In the genomic region with DNA sequence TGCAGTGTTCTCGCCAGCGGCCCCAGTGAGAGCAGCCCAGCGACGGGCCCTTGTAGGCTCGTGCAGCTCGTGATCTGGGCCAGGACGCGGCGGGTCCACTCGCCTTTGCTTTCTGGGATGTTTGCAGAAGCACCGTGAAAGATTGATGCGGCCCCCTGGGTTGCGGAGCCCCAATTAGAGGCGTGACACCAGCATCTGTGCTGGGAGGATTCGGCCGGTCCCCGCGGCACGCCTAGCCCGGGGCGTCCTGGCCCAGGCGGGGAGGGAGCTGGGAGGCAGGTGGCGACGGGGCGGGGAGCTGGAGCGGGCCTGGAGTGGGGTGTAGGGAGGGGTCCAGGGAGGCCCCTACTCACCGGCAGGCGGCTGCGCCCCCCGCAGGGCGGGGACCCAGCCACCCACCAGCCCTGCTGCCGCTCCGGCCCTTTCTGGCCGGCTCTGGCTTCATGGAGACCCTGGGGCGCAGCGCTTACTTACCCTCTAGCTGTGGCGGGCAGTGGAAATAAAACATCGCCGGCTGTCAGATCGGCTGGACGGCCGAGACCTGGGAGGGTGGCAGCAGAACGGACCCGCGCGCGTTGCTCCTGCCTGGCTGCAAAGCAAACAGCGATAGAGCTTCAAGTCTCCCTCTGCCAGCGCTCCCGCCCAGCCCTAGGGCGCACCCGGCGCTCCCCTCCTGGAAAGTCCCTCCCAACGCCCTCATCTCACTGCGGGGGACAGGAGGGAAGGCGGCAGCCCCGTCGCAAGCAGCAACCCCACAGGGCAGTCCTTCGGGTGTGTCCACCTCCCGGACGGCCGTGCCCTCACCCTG, we compare ENCODE assay signal across 16 cellular contexts. TPM values are rescaled to one million over a fixed set of nuclear protein-coding genes. Genes with fewer than 3 reads are reported as not detected.
DNase-seq lines count a peak whose midpoint lies in the region; ATAC-seq, FAIRE-seq and TF ChIP-seq lines count a peak whose summit lies in the region.
"Had no signal": no experiment of that assay in that cellular context is flagged by ENCODE, and none has a peak within 500 bp of the region (broad histone marks: within the 10 kb centered on the region; RNA-seq: fewer than 3 reads in every experiment).

No MANE protein-coding gene starts in this region.

- no peak overlapping the region for H2BK120ac ChIP-seq in neuronal stem cell (ENCODE audit: low read depth, low read length)

- CTCF ChIA-PET in endothelial cell of umbilical vein (lab: Charles Lee): interaction anchor here (1.3 kb wide), 1 partner anchor 13 kb away, joined by 12 read pairs; no protein-coding TSS in a partner anchor

- H2BK12ac ChIP-seq in neuronal stem cell (ENCODE audit: low read length): no peak overlapping the region

- no peak overlapping the region for H3K4me3 ChIP-seq in endothelial cell of umbilical vein (replicated peaks in 1 of 3; ENCODE audit: insufficient read depth in 1 of 3, low read depth in 1 of 3, low read length in 3 of 3)
- peak overlapping the region in 1 of 2 donors; percentile 39 for H3K4me3 ChIP-seq in neuronal stem cell (ENCODE audit: low read length in 2 of 2)

- no peak overlapping the region for H4K8ac ChIP-seq in neuronal stem cell (ENCODE audit: low read depth, low read length)

- H3K27ac ChIP-seq in endothelial cell of umbilical vein (ENCODE audit: insufficient read depth, low read depth, low read length) (no peak overlapping the region), neuronal stem cell (replicated peaks; ENCODE audit: low read length) (no peak overlapping the region)

- no peaks in the 10 kb centered on the region for H3K36me3 ChIP-seq in endothelial cell of umbilical vein (ENCODE audit: control insufficient read depth in 2 of 2, extremely low read depth in 1 of 2, insufficient read depth in 2 of 2, low read length in 2 of 2)
- H3K36me3 ChIP-seq in neuronal stem cell (replicated peaks in 1 of 2; ENCODE audit: control insufficient read depth in 2 of 2, insufficient read depth in 2 of 2, low read length in 2 of 2): no peaks in the 10 kb centered on the region

- H4K91ac ChIP-seq in neuronal stem cell (ENCODE audit: low read depth, low read length, poor library complexity): no peak overlapping the region

- H3K9me1 ChIP-seq in endothelial cell of umbilical vein (replicated peaks; ENCODE audit: control insufficient read depth, extremely low read depth, insufficient read depth, low read length): no peaks in the 10 kb centered on the region

- FAIRE-seq in endothelial cell of umbilical vein (lab: Jason Lieb, UNC): no peak

- H2BK5ac ChIP-seq in neuronal stem cell (ENCODE audit: low read length): no peak overlapping the region

- no peaks in the 10 kb centered on the region for H4K20me1 ChIP-seq in endothelial cell of umbilical vein (replicated peaks; ENCODE audit: control insufficient read depth, extremely low read depth, insufficient read depth, low read length)

- ATAC-seq in GM18868 (IDR thresholded peaks at IDR 0.05; ENCODE audit: unreplicated experiment): no peak
- ATAC-seq in HG02623 (IDR thresholded peaks at IDR 0.05; ENCODE audit: unreplicated experiment): no peak
- ATAC-seq: activated T-cell treated with anti-CD3 and anti-CD28 coated beads, Interleukin-2, amount 50 U/mL, for 4 hours had no signal

- DNase-seq in DMS53 treated with DMSO at 0.1 percent for 48 hours (lab: John Stamatoyannopoulos, UW; ENCODE audit: unreplicated experiment): peak; percentile 13
- peak; percentile 12 for DNase-seq in NCI-H1092 treated with DMSO at 0.1 percent for 48 hours (lab: John Stamatoyannopoulos, UW)
- DNase-seq in endothelial cell of umbilical vein (ENCODE audit: low read depth, low spot score): no peak
- peak; percentile 26 for DNase-seq in neuronal stem cell (ENCODE audit: low spot score)
- no peak for DNase-seq in GM03348 (ENCODE audit: low spot score)
- no peak for DNase-seq in GM19238 (ENCODE audit: insufficient read length, low spot score)
- DNase-seq: activated CD4-positive, CD25-positive, alpha-beta regulatory T cell treated with anti-CD3 and anti-CD28 coated beads, Interleukin-2, amount 50 U/mL, for 72 hours; activated T-cell treated with anti-CD3 and anti-CD28 coated beads, Interleukin-2, amount 50 U/mL, for 4 hours; anterior cingulate cortex; CD4-positive, alpha-beta memory T cell; effector CD8-positive, alpha-beta T cell; MV-4-11 had no signal

- H3K18ac ChIP-seq in neuronal stem cell (ENCODE audit: low read length): peak overlapping the region; percentile 45

- BruUV-seq in endothelial cell of umbilical vein (replicated peaks; lab: Mats Ljungman, UMichigan): no TSS peak

- H2AFZ ChIP-seq in endothelial cell of umbilical vein (ENCODE audit: low read depth, low read length): no peak overlapping the region
- peak overlapping the region; percentile 59 for H2AFZ ChIP-seq in neuronal stem cell (ENCODE audit: low read length)

- H2AK5ac ChIP-seq in neuronal stem cell (ENCODE audit: low read depth, low read length): no peak overlapping the region

- H3K4me2 ChIP-seq in endothelial cell of umbilical vein (ENCODE audit: insufficient read depth, low read length) (no peak overlapping the region), neuronal stem cell (ENCODE audit: insufficient read depth, low read length, poor library complexity, severe bottlenecking) (peak overlapping the region; percentile 43)

- peaks cover 3% of the 10 kb centered on the region for H3K4me1 ChIP-seq in endothelial cell of umbilical vein (ENCODE audit: control insufficient read depth, extremely low read depth, insufficient read depth, low read length)
- peaks cover 0 to 7% of the 10 kb centered on the region in 2 donors for H3K4me1 ChIP-seq in neuronal stem cell (ENCODE audit: control insufficient read depth in 2 of 2, insufficient read depth in 1 of 2, low read depth in 1 of 2, low read length in 2 of 2)

- H3K79me1 ChIP-seq in neuronal stem cell (ENCODE audit: low read depth, low read length): no peaks in the 10 kb centered on the region

- peak overlapping the region; percentile 61 for H3K23ac ChIP-seq in neuronal stem cell (ENCODE audit: low read depth, low read length, poor library complexity)

- WGBS in neuronal stem cell (ENCODE audit: extremely low coverage in 2 of 2, insufficient read length in 2 of 2, insufficient replicate concordance in 1 of 2), 2 donors: no CpG with 5 or more reads among the region's 62 CpGs

- peak overlapping the region; percentile 92 for H3K14ac ChIP-seq in neuronal stem cell (ENCODE audit: low read length)

- dilution Hi-C loops in endothelial cell of umbilical vein (cut with MboI; ENCODE audit: extremely low pct_ligation_motif_present, low sequenced_read_pairs): no loop called here

- peaks cover 63 to 85% of the 10 kb centered on the region in 2 experiments for H3K27me3 ChIP-seq in endothelial cell of umbilical vein (ENCODE audit: control insufficient read depth in 2 of 2, insufficient read depth in 2 of 2, low read length in 2 of 2)
- H3K27me3 ChIP-seq in neuronal stem cell (ENCODE audit: control insufficient read depth in 3 of 3, insufficient read depth in 3 of 3, low read depth in 1 of 3, low read length in 3 of 3): peaks cover 42 to 99% (median 63%) of the 10 kb centered on the region in 3 experiments

- H3K79me2 ChIP-seq in endothelial cell of umbilical vein (ENCODE audit: control insufficient read depth, insufficient read depth, low read length): no peaks in the 10 kb centered on the region

- TF ChIP-seq CTCF in endothelial cell of umbilical vein (IDR thresholded peaks at IDR 0.05; ENCODE audit: extremely low read depth in 1 of 2, insufficient read depth in 1 of 2, low read depth in 1 of 2, low read length in 2 of 2): no peak

- no peaks in the 10 kb centered on the region for H3K9me3 ChIP-seq in endothelial cell of umbilical vein (replicated peaks; ENCODE audit: control insufficient read depth, insufficient read depth, low read length)
- no peaks in the 10 kb centered on the region for H3K9me3 ChIP-seq in neuronal stem cell (replicated peaks in 1 of 2; ENCODE audit: control insufficient read depth in 2 of 2, insufficient read depth in 1 of 2, low read depth in 1 of 2, low read length in 2 of 2)

- intact Hi-C loops in endothelial cell of umbilical vein (cut with micrococcal nuclease): no loop called here

- H2BK15ac ChIP-seq in neuronal stem cell (ENCODE audit: low read length): no peak overlapping the region

- no peak overlapping the region for H3K4ac ChIP-seq in neuronal stem cell (ENCODE audit: low read length)

- POLR2A ChIA-PET in endothelial cell of umbilical vein (lab: Charles Lee): no interaction called here

- H3K9ac ChIP-seq in endothelial cell of umbilical vein (replicated peaks; ENCODE audit: extremely low read depth, insufficient read depth, low read length) (no peak overlapping the region), neuronal stem cell (ENCODE audit: low read depth, low read length, poor library complexity) (peak overlapping the region; percentile 17)

- TF ChIP-seq POLR2A in endothelial cell of umbilical vein (IDR thresholded peaks at IDR 0.05; ENCODE audit: low read depth, low read length): no peak

TF ChIP-seq in endothelial cell of umbilical vein, 7 proteins besides CTCF, POLR2A, EP300 and RAD21:
- TF ChIP-seq GATA2 (IDR thresholded peaks at IDR 0.05; ENCODE audit: insufficient read depth, insufficient read length, low read depth, low read length) (no peak), EZH2 (IDR thresholded peaks at IDR 0.05; ENCODE audit: borderline replicate concordance, low read depth, low read length, severe bottlenecking) (peak; percentile 99)
TF ChIP-seq in endothelial cell of umbilical vein: peak in this region for 1.

RNA-seq across cellular contexts. Expression of a gene that starts 0.8 kb away (rescaled TPM):
- total RNA-seq in endothelial cell of umbilical vein: not detected in 2 replicates
- polyA plus RNA-seq in endothelial cell of umbilical vein: not detected in 2 replicates
- polyA plus RNA-seq in endothelial cell of umbilical vein (2011; cell fraction: cytosol; rRNA removed): not detected in 2 replicates
- not detected in 2 replicates for polyA plus RNA-seq in endothelial cell of umbilical vein (2011; cell fraction: nucleus; rRNA removed)
- polyA plus RNA-seq in endothelial cell of umbilical vein (2012): not detected in 2 replicates
- not detected in 2 replicates for polyA minus RNA-seq in endothelial cell of umbilical vein
- polyA minus RNA-seq in endothelial cell of umbilical vein (2011; cell fraction: cytosol; rRNA and poly(A)+ RNA removed): not detected
- polyA minus RNA-seq in endothelial cell of umbilical vein (2011; cell fraction: nucleus; rRNA and poly(A)+ RNA removed): not detected in 2 replicates
- not detected for polyA plus RNA-seq in neuronal stem cell (2013, experiment 1 of 2)
- not detected for polyA plus RNA-seq in neuronal stem cell (2013, experiment 2 of 2)
- total RNA-seq: activated T-cell treated with anti-CD3 and anti-CD28 coated beads, Interleukin-2, amount 50 U/mL, for 4 hours; CD4-positive, alpha-beta memory T cell; renal cortical epithelial cell; subcutaneous adipose tissue had no signal
- polyA plus RNA-seq: CD4-positive, alpha-beta memory T cell had no signal

Comparison
In these comparisons a context has a peak if more than half of its experiments do, and no peak if none do; other contexts are left out.
1. DNase-seq: peak in DMS53 treated with DMSO at 0.1 percent for 48 hours (single experiment), NCI-H1092 treated with DMSO at 0.1 percent for 48 hours (single experiment) and neuronal stem cell (single experiment); none in endothelial cell of umbilical vein (single experiment), GM03348 (single experiment) and GM19238 (single experiment).